ENCODE assay signal across 8 cellular contexts in the genomic region with DNA sequence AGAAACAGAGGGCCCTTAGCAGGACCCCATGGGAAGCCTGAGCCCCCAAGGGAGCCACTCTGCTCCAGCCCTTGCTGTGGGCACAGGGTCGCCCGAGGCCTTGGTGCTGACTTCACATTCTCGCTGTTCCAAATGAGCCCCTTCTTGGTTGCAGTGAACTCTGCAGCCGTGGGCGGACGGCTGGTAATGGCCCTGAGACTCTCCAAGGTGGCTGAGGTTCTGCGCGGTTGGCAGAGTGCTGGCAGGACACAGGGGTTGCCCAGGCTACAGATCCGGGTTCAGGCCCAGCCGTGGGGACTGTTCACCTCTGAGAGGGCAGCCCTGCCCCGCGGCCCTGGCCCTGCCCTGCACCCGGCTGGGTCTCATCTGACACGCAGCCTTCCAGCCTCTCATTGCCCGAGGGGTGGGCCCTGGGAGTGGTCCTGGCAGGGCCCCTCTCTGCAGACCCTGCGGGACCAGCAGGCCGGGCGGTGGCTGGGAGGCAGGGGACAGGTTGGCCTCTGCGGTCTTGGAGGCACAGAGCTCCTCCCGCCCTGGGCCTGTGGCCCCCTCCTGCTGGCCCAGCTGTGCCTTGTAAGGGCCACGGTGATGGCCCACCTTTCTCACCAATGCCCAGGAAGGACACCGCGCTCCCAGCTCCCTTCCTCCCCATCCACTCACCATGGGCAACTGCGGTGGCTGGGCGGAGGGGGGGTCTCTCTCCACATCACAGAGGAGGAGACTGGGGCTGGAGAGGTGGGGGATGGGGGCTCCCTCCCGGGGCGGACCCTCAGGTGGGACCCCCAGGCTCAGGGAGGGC. TPM values are rescaled to one million over a fixed set of nuclear protein-coding genes. Genes with fewer than 3 reads are reported as not detected.
DNase-seq lines count a peak whose midpoint lies in the region; ATAC-seq and TF ChIP-seq lines count a peak whose summit lies in the region.

No MANE protein-coding gene starts in this region.

- H3K4me3 Mint-ChIP-seq in activated CD4-positive, alpha-beta T cell treated with anti-CD3 and anti-CD28 coated beads, Interleukin-2, amount 10 ng/mL, durations not matched to agents 24 days and 14 days, result peak overlapping the region; percentile 35
- no peak overlapping the region for H3K4me3 Mint-ChIP-seq in mesothelial cell of epicardium

- H3K4me2 ChIP-seq in OCI-LY7 (ENCODE audit: low read length), result no peak overlapping the region; the same call in 1 of the 2 replicates

- H4K20me1 ChIP-seq in OCI-LY7 (ENCODE audit: insufficient read depth, low read length), result no peaks in the 10 kb centered on the region

- intact Hi-C loops in activated CD4-positive, alpha-beta T cell treated with anti-CD3 and anti-CD28 coated beads, Interleukin-2, amount 10 ng/mL, durations not matched to agents 24 days and 14 days (cut with micrococcal nuclease), result loop anchor here (10.0 kb wide), 1 partner anchor 158 kb away; a partner anchor contains a TSS
- intact Hi-C loops in OCI-LY7 (cut with micrococcal nuclease; ENCODE audit: unreplicated experiment), result no loop called here

- peak; percentile 60 for DNase-seq in activated CD4-positive, alpha-beta T cell treated with anti-CD3 and anti-CD28 coated beads, Interleukin-2, amount 10 ng/mL, durations not matched to agents 24 days and 14 days
- no peak for DNase-seq in activated CD4-positive, alpha-beta T cell treated with anti-CD3 and anti-CD28 coated beads, Interleukin-2, amount 50 U/mL, for 48 hours
- DNase-seq in activated T-cell treated with anti-CD3 and anti-CD28 coated beads, Interleukin-2, amount 50 U/mL, for 48 hours, result peak; percentile 61 to 63
- DNase-seq in mesothelial cell of epicardium (ENCODE audit: low spot score in 2 of 2, unreplicated experiment in 2 of 2) (no peak), midbrain (lab: John Stamatoyannopoulos, UW) (no peak), OCI-LY7 (ENCODE audit: low spot score) (no peak)

- H3K4me1 ChIP-seq in OCI-LY7 (ENCODE audit: insufficient read depth, low read length, poor library complexity, severe bottlenecking), result peaks cover 13% of the 10 kb centered on the region

- no TSS peak for BruUV-seq in OCI-LY7 (replicated peaks; lab: Mats Ljungman, UMichigan)

- no peak for TF ChIP-seq CTCF in mesothelial cell of epicardium (IDR thresholded peaks at IDR 0.05; ENCODE audit: unreplicated experiment)
- no peak for TF ChIP-seq CTCF in OCI-LY7 (conservative IDR thresholded peaks at IDR 0.05; ENCODE audit: low read length)

- H3K4me1 Mint-ChIP-seq in activated CD4-positive, alpha-beta T cell treated with anti-CD3 and anti-CD28 coated beads, Interleukin-2, amount 10 ng/mL, durations not matched to agents 24 days and 14 days, result peaks cover 53% of the 10 kb centered on the region
- H3K4me1 Mint-ChIP-seq in mesothelial cell of epicardium, result peaks cover 39% of the 10 kb centered on the region

- H3K27ac Mint-ChIP-seq in activated CD4-positive, alpha-beta T cell treated with anti-CD3 and anti-CD28 coated beads, Interleukin-2, amount 10 ng/mL, durations not matched to agents 24 days and 14 days, result peak overlapping the region; percentile 91
- H3K27ac Mint-ChIP-seq in mesothelial cell of epicardium, result peak overlapping the region; percentile 72

- H3K36me3 ChIP-seq in OCI-LY7 (ENCODE audit: insufficient read depth, low read length), result no peaks in the 10 kb centered on the region

- no peaks in the 10 kb centered on the region for H3K9me3 ChIP-seq in OCI-LY7 (ENCODE audit: low read length)

- CTCF ChIA-PET in OCI-LY7 (lab: Charles Lee; ENCODE audit: unreplicated experiment), result no interaction called here

- no peak overlapping the region for H3K27ac ChIP-seq in OCI-LY7 (ENCODE audit: low read depth, low read length, poor library complexity, severe bottlenecking)

- H2AFZ ChIP-seq in OCI-LY7 (ENCODE audit: low read length), result no peak overlapping the region

- H3K4me3 ChIP-seq in OCI-LY7 (ENCODE audit: low read depth, low read length, poor library complexity, severe bottlenecking), result no peak overlapping the region

- no peaks in the 10 kb centered on the region for H3K27me3 Mint-ChIP-seq in activated CD4-positive, alpha-beta T cell treated with anti-CD3 and anti-CD28 coated beads, Interleukin-2, amount 10 ng/mL, durations not matched to agents 24 days and 14 days
- peaks cover 18% of the 10 kb centered on the region for H3K27me3 Mint-ChIP-seq in mesothelial cell of epicardium (ENCODE audit: low read depth)

- H3K9me2 ChIP-seq in OCI-LY7 (ENCODE audit: insufficient read depth, low read length), result no peaks in the 10 kb centered on the region

- H3K36me3 Mint-ChIP-seq in activated CD4-positive, alpha-beta T cell treated with anti-CD3 and anti-CD28 coated beads, Interleukin-2, amount 10 ng/mL, durations not matched to agents 24 days and 14 days (ENCODE audit: low read depth), result peaks cover 16% of the 10 kb centered on the region
- H3K36me3 Mint-ChIP-seq in mesothelial cell of epicardium, result no peaks in the 10 kb centered on the region

- H3K9me3 Mint-ChIP-seq in activated CD4-positive, alpha-beta T cell treated with anti-CD3 and anti-CD28 coated beads, Interleukin-2, amount 10 ng/mL, durations not matched to agents 24 days and 14 days, result no peaks in the 10 kb centered on the region
- no peaks in the 10 kb centered on the region for H3K9me3 Mint-ChIP-seq in mesothelial cell of epicardium

- POLR2A ChIA-PET in OCI-LY7 (lab: Charles Lee), result no interaction called here

- no peaks in the 10 kb centered on the region for H3K79me2 ChIP-seq in OCI-LY7 (ENCODE audit: insufficient read depth, low read depth, low read length)

- peak; percentile 11 for ATAC-seq in HG03442 (IDR thresholded peaks at IDR 0.05; ENCODE audit: unreplicated experiment)
- no peak for ATAC-seq in GM18870 (IDR thresholded peaks at IDR 0.05; ENCODE audit: unreplicated experiment)

RNA-seq across cellular contexts. Expression of a gene that starts 51.6 kb away (rescaled TPM):
- 25.8 and 26.0 TPM in 2 replicates for total RNA-seq in activated CD4-positive, alpha-beta T cell treated with anti-CD3 and anti-CD28 coated beads, Interleukin-2, amount 10 ng/mL, durations not matched to agents 24 days and 14 days
- total RNA-seq in mesothelial cell of epicardium (10.7 to 12.7 TPM (median 10.9 TPM) in 3 replicates), OCI-LY7 (2022) (1.4 and 2.2 TPM in 2 replicates)
- total RNA-seq in OCI-LY7 (2014; rRNA removed; shearing (Covaris generic)), result 1.2 and 3.4 TPM in 2 replicates

Comparison
In these comparisons a context has a peak if more than half of its experiments do, and no peak if none do; other contexts are left out.
1. DNase-seq: peak in activated CD4-positive, alpha-beta T cell treated with anti-CD3 and anti-CD28 coated beads, Interleukin-2, amount 10 ng/mL, durations not matched to agents 24 days and 14 days (single experiment) and activated T-cell treated with anti-CD3 and anti-CD28 coated beads, Interleukin-2, amount 50 U/mL, for 48 hours (2 of 2); none in activated CD4-positive, alpha-beta T cell treated with anti-CD3 and anti-CD28 coated beads, Interleukin-2, amount 50 U/mL, for 48 hours (0 of 2), mesothelial cell of epicardium (0 of 2), midbrain (single experiment) and OCI-LY7 (single experiment).